In genomic region chr20:34970193-34971037, GRCh38 we compare ENCODE assay signal across 22 cellular contexts. TPM values are rescaled to one million over a fixed set of nuclear protein-coding genes. Genes with fewer than 3 reads are reported as not detected.
DNase-seq lines count a peak whose midpoint lies in the region; TF ChIP-seq lines count a peak whose summit lies in the region.
"Had no signal": no experiment of that assay in that cellular context is flagged by ENCODE, and none has a peak within 500 bp of the region (broad histone marks: within the 10 kb centered on the region; RNA-seq: fewer than 3 reads in every experiment).

No MANE protein-coding gene starts in this region.

- no peaks in the 10 kb centered on the region for H3K9me3 ChIP-seq in SJCRH30 (replicated peaks)
- no peaks in the 10 kb centered on the region for H3K9me3 ChIP-seq in PC-9 (ENCODE audit: insufficient read depth, low read depth)
- no peaks in the 10 kb centered on the region for H3K9me3 ChIP-seq in MG63
- H3K9me3 ChIP-seq: prostate gland, transverse colon had no signal

- intact Hi-C loops in PC-9 (cut with micrococcal nuclease; ENCODE audit: unreplicated experiment) = no loop called here

- peaks cover 38% of the 10 kb centered on the region for H3K4me1 ChIP-seq in SJCRH30
- H3K4me1 ChIP-seq in PC-9 (replicated peaks; ENCODE audit: insufficient read depth) = no peaks in the 10 kb centered on the region
- H3K4me1 ChIP-seq: prostate gland, transverse colon had no signal

- no peaks in the 10 kb centered on the region for H3K27me3 ChIP-seq in SJCRH30
- H3K27me3 ChIP-seq in PC-9 (ENCODE audit: insufficient read depth, low read depth) = no peaks in the 10 kb centered on the region
- H3K27me3 ChIP-seq in MG63 = peaks cover 10% of the 10 kb centered on the region
- H3K27me3 ChIP-seq: transverse colon had no signal

- no peaks in the 10 kb centered on the region for H3K36me3 ChIP-seq in SJCRH30
- H3K36me3 ChIP-seq in PC-9 (ENCODE audit: low read depth) = no peaks in the 10 kb centered on the region
- no peaks in the 10 kb centered on the region for H3K36me3 ChIP-seq in MG63
- H3K36me3 ChIP-seq: prostate gland, transverse colon had no signal

- no peak overlapping the region for H3K4me2 ChIP-seq in PC-9

- no peak for TF ChIP-seq CTCF in PC-9 (conservative IDR thresholded peaks at IDR 0.05)

- POLR2A ChIA-PET in PC-9 (lab: Charles Lee; ENCODE audit: unreplicated experiment) = no interaction called here

- CTCF ChIA-PET in PC-9 (lab: Charles Lee) = no interaction called here

- H3F3A ChIP-seq in PC-9 (ENCODE audit: insufficient read depth, low read depth) = no peaks in the 10 kb centered on the region

- no TSS peak for BruUV-seq in PC-9 (replicated peaks; lab: Mats Ljungman, UMichigan)

- H2AFZ ChIP-seq in PC-9 = no peak overlapping the region

- H4K20me1 ChIP-seq in PC-9 (ENCODE audit: insufficient read depth) = no peaks in the 10 kb centered on the region

- H3K9me2 ChIP-seq in PC-9 (ENCODE audit: insufficient read depth) = no peaks in the 10 kb centered on the region

- H3K4me3 ChIP-seq in SJCRH30 (no peak overlapping the region), PC-9 (no peak overlapping the region), MG63 (no peak overlapping the region)
- H3K4me3 ChIP-seq: prostate gland, transverse colon had no signal

- DNase-seq in SJCRH30 (peak in 1 of 2 experiments; percentile 65), middle frontal gyrus (ENCODE audit: extremely low spot score, low spot score) (peak; percentile 38), putamen (ENCODE audit: low spot score) (peak; percentile 86), PC-9 (no peak), NCI-H1930 (lab: John Stamatoyannopoulos, UW) (no peak), MG63 (no peak)
- DNase-seq in activated naive CD4-positive, alpha-beta T cell (lab: John Stamatoyannopoulos, UW) = no peak
- DNase-seq: activated B cell treated with CpG ODN at 0.5 μM for 24 hours; activated CD4-positive, alpha-beta T cell treated with anti-CD3 and anti-CD28 coated beads, Interleukin-2, amount 50 U/mL, for 48 hours; activated gamma-delta T cell; CD4-positive, alpha-beta T cell; GOT3; NCI-H1417 treated with DMSO at 0.1 percent for 48 hours; NCI-H2107; small intestine; stimulated activated naive CD4-positive, alpha-beta T cell; T-helper 9 cell; transverse colon had no signal

- H3K79me2 ChIP-seq in PC-9 (ENCODE audit: low read depth) = no peaks in the 10 kb centered on the region

- peak overlapping the region; percentile 49 for H3K27ac ChIP-seq in SJCRH30
- peak overlapping the region; percentile 90 for H3K27ac ChIP-seq in cingulate gyrus (ENCODE audit: low read depth, low read length)
- H3K27ac ChIP-seq in PC-9 = no peak overlapping the region
- H3K27ac ChIP-seq: epithelial cell of prostate, prostate gland, transverse colon had no signal

RNA-seq across cellular contexts. Expression of gene MYH7B, which starts 14.7 kb away (rescaled TPM):
- total RNA-seq in SJCRH30 (2014; rRNA removed; shearing (Covaris generic)) = 0.02 and 0.10 TPM in 2 replicates
- 1.0 and 2.3 TPM in 2 replicates for total RNA-seq in PC-9 (2021)
- not detected in 2 replicates for total RNA-seq in MG63 (2014; rRNA removed; shearing (Covaris generic); ENCODE audit: low replicate concordance)
- total RNA-seq: RPMI7951 had no signal

RNA-seq across cellular contexts. Expression of gene GSS, which starts 14.8 kb away (rescaled TPM):
- total RNA-seq in SJCRH30 (2014; rRNA removed; shearing (Covaris generic)) = 52.8 and 53.8 TPM in 2 replicates
- total RNA-seq in PC-9 (2021) = 131 and 138 TPM in 2 replicates
- total RNA-seq in MG63 (2014; rRNA removed; shearing (Covaris generic); ENCODE audit: low replicate concordance) = 94.2 and 107 TPM in 2 replicates

Comparison
In these comparisons a context has a peak if more than half of its experiments do, and no peak if none do; other contexts are left out.
1. DNase-seq: peak in middle frontal gyrus (single experiment) and putamen (single experiment); none in PC-9 (0 of 2), NCI-H1930 (0 of 2), MG63 (single experiment) and activated naive CD4-positive, alpha-beta T cell (0 of 4).